Comparison of ENCODE assay signal across 1 cellular context in genomic region chr1:85258536-85259117, GRCh38.
TF ChIP-seq lines count a peak whose summit lies in the region.

No MANE protein-coding gene starts in this region.

TF ChIP-seq in HCT116, 20 proteins besides CTCF, POLR2A, EP300 and RAD21 (continued from another document):
- no peak for TF ChIP-seq REST (IDR thresholded peaks at IDR 0.05; ENCODE audit: low read depth)
- TF ChIP-seq ZBTB33 (IDR thresholded peaks at IDR 0.05; ENCODE audit: extremely low read depth, insufficient replicate concordance, low read length), result no peak
- no peak for TF ChIP-seq EZH2phosphoT487 (IDR thresholded peaks at IDR 0.05; ENCODE audit: borderline replicate concordance)
- no peak for TF ChIP-seq YY1 (IDR thresholded peaks at IDR 0.05; ENCODE audit: extremely low read depth, insufficient replicate concordance, low read depth, low read length)
- TF ChIP-seq SIN3A (IDR thresholded peaks at IDR 0.05; ENCODE audit: low read depth), result no peak
- no peak for TF ChIP-seq MAX (IDR thresholded peaks at IDR 0.05)
TF ChIP-seq in HCT116: peak in this region for 0.
